8 cellular contexts compared by ENCODE assay signal in genomic region chr5:55993013-55993412, GRCh38. TPM values are rescaled to one million over a fixed set of nuclear protein-coding genes. Genes with fewer than 3 reads are reported as not detected.
A peak's percentile ranks its signal among the peaks of the same experiment; 100 is the strongest.
DNase-seq lines count a peak whose midpoint lies in the region; ATAC-seq, FAIRE-seq and TF ChIP-seq lines count a peak whose summit lies in the region.

No MANE protein-coding gene starts in this region.

- H2AFZ ChIP-seq in endothelial cell of umbilical vein (ENCODE audit: low read depth, low read length): no peak overlapping the region

- in situ Hi-C loops in Caki2 (cut with HindIII; ENCODE audit: low pct_unique_long_range_greater_than_20kb, low sequenced_read_pairs) (no loop called here), Panc1 (cut with HindIII; ENCODE audit: low pct_unique_long_range_greater_than_20kb, low sequenced_read_pairs) (no loop called here)

- H4K20me1 ChIP-seq in endothelial cell of umbilical vein (replicated peaks; ENCODE audit: control insufficient read depth, extremely low read depth, insufficient read depth, low read length): peaks cover 17% of the 10 kb centered on the region

- TF ChIP-seq CTCF in Panc1 (IDR thresholded peaks at IDR 0.05): no peak
- no peak for TF ChIP-seq CTCF in endothelial cell of umbilical vein (IDR thresholded peaks at IDR 0.05; ENCODE audit: extremely low read depth in 1 of 2, insufficient read depth in 1 of 2, low read depth in 1 of 2, low read length in 2 of 2)
- no peak for TF ChIP-seq CTCF in pancreas (IDR thresholded peaks at IDR 0.05)
- no peak for TF ChIP-seq CTCF in GM10248 (IDR thresholded peaks at IDR 0.05; ENCODE audit: control extremely low read depth, extremely low read depth, low read depth, missing control alignments)

- WGBS in pancreas, 2 donors: 11 to 23% methylated on average over 5 of the region's 5 CpGs

- POLR2A ChIA-PET in Panc1 (lab: Charles Lee): interaction anchor here (0.5 kb wide), 2 partner anchors 10 to 11 kb away, joined by 3 read pairs; no protein-coding TSS in a partner anchor
- POLR2A ChIA-PET in endothelial cell of umbilical vein (lab: Charles Lee): interaction anchor here (0.5 kb wide), 1 partner anchor 87 kb away, joined by 3 read pairs; no protein-coding TSS in a partner anchor
- POLR2A ChIA-PET in GM10248 (lab: Yijun Ruan, JAX): no interaction called here

- H3K4me2 ChIP-seq in endothelial cell of umbilical vein (ENCODE audit: insufficient read depth, low read length): peak overlapping the region; percentile 100

- peak overlapping the region; percentile 92 to 96 for H3K4me3 ChIP-seq in Panc1 (ENCODE audit: low read depth in 2 of 2, low read length in 2 of 2)
- peak overlapping the region; percentile 70 to 100 (median 99) for H3K4me3 ChIP-seq in endothelial cell of umbilical vein (replicated peaks in 1 of 3; ENCODE audit: insufficient read depth in 1 of 3, low read depth in 1 of 3, low read length in 3 of 3)
- H3K4me3 ChIP-seq in pancreas: peak overlapping the region; percentile 12 to 93 (median 78)

- FAIRE-seq in endothelial cell of umbilical vein (lab: Jason Lieb, UNC): no peak
- no peak for FAIRE-seq in pancreas (lab: Jason Lieb, UNC)

- BruUV-seq in Panc1 (replicated peaks; lab: Mats Ljungman, UMichigan) (no TSS peak), endothelial cell of umbilical vein (replicated peaks; lab: Mats Ljungman, UMichigan) (no TSS peak)

- H3K27ac ChIP-seq in Panc1 (ENCODE audit: low read length) (peak overlapping the region; percentile 98), endothelial cell of umbilical vein (ENCODE audit: insufficient read depth, low read depth, low read length) (peak overlapping the region; percentile 99), pancreas (peak overlapping the region in 3 of 4 donors; percentile 98 to 100 (median 100))

- H3K79me2 ChIP-seq in endothelial cell of umbilical vein (ENCODE audit: control insufficient read depth, insufficient read depth, low read length): peaks cover 70% of the 10 kb centered on the region

- no peaks in the 10 kb centered on the region for H3K27me3 ChIP-seq in Panc1 (ENCODE audit: control insufficient read depth, insufficient read depth, low read length)
- H3K27me3 ChIP-seq in endothelial cell of umbilical vein (ENCODE audit: control insufficient read depth in 2 of 2, insufficient read depth in 2 of 2, low read length in 2 of 2): no peaks in the 10 kb centered on the region
- no peaks in the 10 kb centered on the region for H3K27me3 ChIP-seq in pancreas

- intact Hi-C loops in Panc1 (cut with micrococcal nuclease; ENCODE audit: unreplicated experiment): loop anchor here (10.0 kb wide), 1 partner anchor 212 kb away; no protein-coding TSS in a partner anchor
- intact Hi-C loops in endothelial cell of umbilical vein (cut with micrococcal nuclease): loop anchor here (5.0 kb wide), 1 partner anchor 79 kb away; no protein-coding TSS in a partner anchor
- intact Hi-C loops in pancreas (cut with DNase I): no loop called here

- peak overlapping the region; percentile 100 for H3K9ac ChIP-seq in endothelial cell of umbilical vein (replicated peaks; ENCODE audit: extremely low read depth, insufficient read depth, low read length)

- CTCF ChIA-PET in Panc1 (lab: Charles Lee): no interaction called here
- CTCF ChIA-PET in endothelial cell of umbilical vein (lab: Charles Lee): interaction anchor here (0.7 to 1.0 kb wide), 3 partner anchors 131 to 208 kb away, joined by 3 to 5 read pairs (median 3); no protein-coding TSS in a partner anchor
- CTCF ChIA-PET in GM10248 (lab: Yijun Ruan, JAX): no interaction called here

- DNase-seq in Caki2 (ENCODE audit: low read depth) (peak; percentile 25), Panc1 (ENCODE audit: low read depth, low spot score) (no peak), endothelial cell of umbilical vein (ENCODE audit: low read depth, low spot score) (peak; percentile 63), pancreas (no peak), GM10248 (ENCODE audit: extremely low spot score) (no peak), hepatic stellate cell (ENCODE audit: low spot score) (no peak), NCI-H2196 (lab: John Stamatoyannopoulos, UW; ENCODE audit: unreplicated experiment) (no peak)
- DNase-seq in stimulated activated CD4-positive, alpha-beta T cell treated with anti-CD3 and anti-CD28 coated beads, Interleukin-2, amount 100 ng/mL, for 24 hours: no peak

- dilution Hi-C loops in endothelial cell of umbilical vein (cut with MboI; ENCODE audit: extremely low pct_ligation_motif_present, low sequenced_read_pairs): no loop called here

- H3K9me1 ChIP-seq in endothelial cell of umbilical vein (replicated peaks; ENCODE audit: control insufficient read depth, extremely low read depth, insufficient read depth, low read length): no peaks in the 10 kb centered on the region

- H3K4me1 ChIP-seq in Panc1 (ENCODE audit: control insufficient read depth, insufficient read depth, low read length) (peaks cover 41% of the 10 kb centered on the region), endothelial cell of umbilical vein (ENCODE audit: control insufficient read depth, extremely low read depth, insufficient read depth, low read length) (peaks cover 30% of the 10 kb centered on the region), pancreas (peaks cover 10 to 32% (median 17%) of the 10 kb centered on the region in 3 donors)

- ATAC-seq in Panc1 (no peak), pancreas (no peak)

- no peaks in the 10 kb centered on the region; the same call in 1 of the 2 replicates for H3K36me3 ChIP-seq in Panc1 (ENCODE audit: control insufficient read depth, insufficient read depth, low read length)
- H3K36me3 ChIP-seq in endothelial cell of umbilical vein (ENCODE audit: control insufficient read depth in 2 of 2, extremely low read depth in 1 of 2, insufficient read depth in 2 of 2, low read length in 2 of 2): peaks cover 0 to 5% of the 10 kb centered on the region in 2 experiments
- H3K36me3 ChIP-seq in pancreas: no peaks in the 10 kb centered on the region

- no peaks in the 10 kb centered on the region for H3K9me3 ChIP-seq in Panc1 (ENCODE audit: control insufficient read depth, insufficient read depth, low read depth, low read length)
- H3K9me3 ChIP-seq in endothelial cell of umbilical vein (replicated peaks; ENCODE audit: control insufficient read depth, insufficient read depth, low read length): no peaks in the 10 kb centered on the region
- H3K9me3 ChIP-seq in pancreas: no peaks in the 10 kb centered on the region

- no peak for TF ChIP-seq POLR2A in endothelial cell of umbilical vein (IDR thresholded peaks at IDR 0.05; ENCODE audit: low read depth, low read length)

TF ChIP-seq in endothelial cell of umbilical vein, 7 proteins besides CTCF, POLR2A, EP300 and RAD21:
- TF ChIP-seq GATA2 (IDR thresholded peaks at IDR 0.05; ENCODE audit: insufficient read depth, insufficient read length, low read depth, low read length): no peak
- TF ChIP-seq POLR2AphosphoS5 (IDR thresholded peaks at IDR 0.05; ENCODE audit: insufficient read depth, low read depth, low read length): no peak
- TF ChIP-seq MYC (IDR thresholded peaks at IDR 0.05; ENCODE audit: low read depth, low read length): no peak
- TF ChIP-seq FOS (IDR thresholded peaks at IDR 0.05; ENCODE audit: borderline replicate concordance, insufficient read depth, low read length): no peak
- TF ChIP-seq EZH2 (IDR thresholded peaks at IDR 0.05; ENCODE audit: borderline replicate concordance, low read depth, low read length, severe bottlenecking): no peak
- no peak for TF ChIP-seq JUN (IDR thresholded peaks at IDR 0.05; ENCODE audit: borderline replicate concordance, insufficient read depth, insufficient read length, low read depth)
- TF ChIP-seq MAX (IDR thresholded peaks at IDR 0.05; ENCODE audit: insufficient read depth, insufficient read length): no peak
TF ChIP-seq in endothelial cell of umbilical vein: peak in this region for 0.

RNA-seq across cellular contexts. Expression of gene IL6ST, which starts 1.8 kb away (rescaled TPM):
- 33.3 and 65.9 TPM in 2 replicates for total RNA-seq in Caki2 (2014; rRNA removed; shearing (Covaris generic); ENCODE audit: low replicate concordance)
- 181 TPM for total RNA-seq in Panc1 (2021; ENCODE audit: unreplicated experiment)
- polyA plus RNA-seq in Panc1 (2012; ENCODE audit: insufficient read length): 42.3 TPM
- total RNA-seq in endothelial cell of umbilical vein: 345 and 361 TPM in 2 replicates
- 80.3 and 135 TPM in 2 replicates for polyA plus RNA-seq in endothelial cell of umbilical vein
- polyA plus RNA-seq in endothelial cell of umbilical vein (2011; cell fraction: cytosol; rRNA removed): 83.9 and 119 TPM in 2 replicates
- 120 and 134 TPM in 2 replicates for polyA plus RNA-seq in endothelial cell of umbilical vein (2011; cell fraction: nucleus; rRNA removed)
- polyA plus RNA-seq in endothelial cell of umbilical vein (2012): 175 and 248 TPM in 2 replicates
- polyA minus RNA-seq in endothelial cell of umbilical vein: 460 and 502 TPM in 2 replicates
- polyA minus RNA-seq in endothelial cell of umbilical vein (2011; cell fraction: cytosol; rRNA and poly(A)+ RNA removed): 73.7 TPM
- 278 and 424 TPM in 2 replicates for polyA minus RNA-seq in endothelial cell of umbilical vein (2011; cell fraction: nucleus; rRNA and poly(A)+ RNA removed)
- total RNA-seq in pancreas: 100 to 1,000 TPM in 2 of 6 donors, 10 to 100 TPM in 4; 46.6 to 165 (median 74.3) TPM
- 10 to 100 TPM; 14.5 to 21.1 TPM for polyA plus RNA-seq in pancreas

Comparison
In these comparisons a context has a peak if more than half of its experiments do, and no peak if none do; other contexts are left out.
1. DNase-seq: peak in Caki2 (single experiment) and endothelial cell of umbilical vein (single experiment); none in Panc1 (single experiment), pancreas (0 of 6), GM10248 (single experiment), hepatic stellate cell (single experiment), NCI-H2196 (single experiment) and stimulated activated CD4-positive, alpha-beta T cell treated with anti-CD3 and anti-CD28 coated beads, Interleukin-2, amount 100 ng/mL, for 24 hours (0 of 2).
2. intact Hi-C loops: an anchor here in Panc1 (10.0 kb wide) and endothelial cell of umbilical vein (5.0 kb wide); none called in pancreas.
3. Peak in every context shown above with its lines, with median percentiles within 50 percentile points of each other: H3K27ac ChIP-seq and H3K4me3 ChIP-seq.